Comparison of ENCODE assay signal across 24 cellular contexts in the genomic region with DNA sequence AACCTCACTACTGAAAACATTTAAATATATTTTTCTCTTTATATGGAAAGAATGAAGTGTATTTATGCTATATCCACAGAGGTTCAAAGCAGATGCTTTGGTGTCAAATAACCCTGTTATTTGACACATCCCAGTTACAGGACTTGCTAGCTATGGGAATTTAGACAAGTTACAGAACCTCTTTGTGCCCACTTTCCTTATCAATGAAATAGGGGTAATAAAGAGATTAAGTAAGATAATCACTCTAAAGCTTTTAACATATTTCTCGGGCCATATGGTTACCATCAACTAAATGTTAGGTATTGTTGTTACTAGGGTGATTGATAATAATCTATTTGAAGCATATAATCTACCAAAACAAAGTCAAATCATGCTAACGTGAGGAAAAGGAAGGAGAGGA.
DNase-seq lines count a peak whose midpoint lies in the region; TF ChIP-seq lines count a peak whose summit lies in the region.
"Had no signal": no experiment of that assay in that cellular context is flagged by ENCODE, and none has a peak within 500 bp of the region (broad histone marks: within the 10 kb centered on the region; RNA-seq: fewer than 3 reads in every experiment).

No MANE protein-coding gene starts in this region.

- H3K4ac ChIP-seq in mesenchymal stem cell (ENCODE audit: low read depth in 1 of 2, low read length in 2 of 2) = no peak overlapping the region

- no peak overlapping the region for H3K18ac ChIP-seq in mesenchymal stem cell (ENCODE audit: low read depth in 1 of 2, low read length in 2 of 2)

- peak; percentile 48 for DNase-seq in A673 (ENCODE audit: low spot score)
- peak; percentile 33 for DNase-seq in NCI-H1048 (lab: John Stamatoyannopoulos, UW)
- peak; percentile 74 for DNase-seq in NCI-H82 treated with DMSO at 0.1 percent for 48 hours (lab: John Stamatoyannopoulos, UW; ENCODE audit: unreplicated experiment)
- DNase-seq in mesenchymal stem cell = peak; percentile 42
- DNase-seq in hypothalamus (lab: John Stamatoyannopoulos, UW) = no peak
- no peak for DNase-seq in amygdala (lab: John Stamatoyannopoulos, UW)
- DNase-seq in iPS-NIHi7 (ENCODE audit: extremely low spot score) = no peak
- DNase-seq in stimulated activated CD8-positive, alpha-beta memory T cell treated with anti-CD3 and anti-CD28 coated beads, Interleukin-4, amount 100 ng/mL, for 48 hours = no peak
- DNase-seq: 8988T; CD4-positive, CD25-positive, alpha-beta regulatory T cell; DMS53; GM23248; H9; IMR-90; KG1; MM.1S; NCI-H1694; NCI-H2081; NCI-H345; NCI-H526; SHP77; SW 1271 had no signal

- H3K9ac ChIP-seq in mesenchymal stem cell (ENCODE audit: low read length) = no peak overlapping the region
- H3K9ac ChIP-seq: BLaER1, GM23248 had no signal

- H3K23ac ChIP-seq in mesenchymal stem cell (ENCODE audit: low read length in 2 of 2) = no peak overlapping the region

- H2BK15ac ChIP-seq in mesenchymal stem cell (ENCODE audit: low read depth, poor library complexity, severe bottlenecking) = no peak overlapping the region

- no peaks in the 10 kb centered on the region for H3K27me3 ChIP-seq in A673 (replicated peaks; ENCODE audit: insufficient read depth, low read depth, low read length, poor library complexity)
- H3K27me3 ChIP-seq in mesenchymal stem cell (ENCODE audit: control insufficient read depth in 1 of 2, insufficient read depth in 1 of 2, low read length in 2 of 2) = no peaks in the 10 kb centered on the region
- H3K27me3 ChIP-seq: BLaER1 had no signal

- POLR2A ChIA-PET in A673 (lab: Charles Lee; ENCODE audit: low non-redundant PET) = no interaction called here

- H3K9me3 ChIP-seq in A673 (ENCODE audit: low read depth, low read length, poor library complexity, severe bottlenecking) (no peaks in the 10 kb centered on the region), mesenchymal stem cell (ENCODE audit: control insufficient read depth, low read length) (no peaks in the 10 kb centered on the region)
- H3K9me3 ChIP-seq: BLaER1 had no signal

- intact Hi-C loops in A673 (cut with micrococcal nuclease; ENCODE audit: unreplicated experiment) = no loop called here

- H2BK120ac ChIP-seq in mesenchymal stem cell (ENCODE audit: low read depth, low read length) = no peak overlapping the region

- BruUV-seq in A673 (replicated peaks; lab: Mats Ljungman, UMichigan) = no TSS peak

- H2BK5ac ChIP-seq in mesenchymal stem cell (ENCODE audit: low read depth, low read length, poor library complexity, severe bottlenecking) = no peak overlapping the region

- no peak overlapping the region for H2AFZ ChIP-seq in mesenchymal stem cell (ENCODE audit: low read depth, low read length)
- H2AFZ ChIP-seq: GM23248 had no signal

- H3K27ac ChIP-seq in A673 (ENCODE audit: low read depth, low read length, poor library complexity, severe bottlenecking) = no peak overlapping the region
- no peak overlapping the region for H3K27ac ChIP-seq in mesenchymal stem cell (ENCODE audit: low read length, poor library complexity, severe bottlenecking)
- H3K27ac ChIP-seq: BLaER1, GM23248, RWPE1 had no signal

- CTCF ChIA-PET in A673 (lab: Charles Lee) = no interaction called here

- no CpG with 5 or more reads among the region's 2 CpGs for WGBS in mesenchymal stem cell

- no peak overlapping the region for H4K8ac ChIP-seq in mesenchymal stem cell (ENCODE audit: low read length)

- no peak overlapping the region for H2AK5ac ChIP-seq in mesenchymal stem cell (ENCODE audit: low read length, severe bottlenecking)

- H3K4me2 ChIP-seq in mesenchymal stem cell (ENCODE audit: low read length, poor library complexity, severe bottlenecking) = no peak overlapping the region
- H3K4me2 ChIP-seq: BLaER1 had no signal

- H3K36me3 ChIP-seq in A673 (ENCODE audit: insufficient read depth, low read length, poor library complexity, severe bottlenecking) (no peaks in the 10 kb centered on the region), mesenchymal stem cell (ENCODE audit: control insufficient read depth in 1 of 2, insufficient read depth in 2 of 2, low read depth in 1 of 2, low read length in 2 of 2) (no peaks in the 10 kb centered on the region)
- H3K36me3 ChIP-seq: BLaER1 had no signal

- no peak overlapping the region for H3K14ac ChIP-seq in mesenchymal stem cell (ENCODE audit: low read length in 2 of 2)

- no peak overlapping the region for H2BK12ac ChIP-seq in mesenchymal stem cell (ENCODE audit: low read length in 2 of 2)

- H4K91ac ChIP-seq in mesenchymal stem cell (ENCODE audit: low read length) = no peak overlapping the region

- H3K4me3 ChIP-seq in A673 (ENCODE audit: low read depth, low read length, poor library complexity, severe bottlenecking) = no peak overlapping the region
- H3K4me3 ChIP-seq in mesenchymal stem cell (ENCODE audit: insufficient read depth in 1 of 2, low read depth in 1 of 2, low read length in 2 of 2) = no peak overlapping the region
- H3K4me3 ChIP-seq: BLaER1, GM23248 had no signal

- H3K4me1 ChIP-seq in A673 (ENCODE audit: insufficient read depth, low read length, poor library complexity, severe bottlenecking) (peaks cover 16% of the 10 kb centered on the region), mesenchymal stem cell (ENCODE audit: control insufficient read depth, insufficient read depth, low read depth, low read length) (no peaks in the 10 kb centered on the region)
- H3K4me1 ChIP-seq: BLaER1 had no signal

- TF ChIP-seq CTCF in A673 (conservative IDR thresholded peaks at IDR 0.05; ENCODE audit: low read depth, low read length) = no peak

- H3K79me1 ChIP-seq in mesenchymal stem cell (replicated peaks; ENCODE audit: low read length, poor library complexity, severe bottlenecking) = no peaks in the 10 kb centered on the region

Comparison
In these comparisons a context has a peak if more than half of its experiments do, and no peak if none do; other contexts are left out.
1. DNase-seq: peak in A673 (single experiment), NCI-H1048 (single experiment), NCI-H82 treated with DMSO at 0.1 percent for 48 hours (single experiment) and mesenchymal stem cell (single experiment); none in hypothalamus (0 of 51), amygdala (0 of 56), iPS-NIHi7 (single experiment) and stimulated activated CD8-positive, alpha-beta memory T cell treated with anti-CD3 and anti-CD28 coated beads, Interleukin-4, amount 100 ng/mL, for 48 hours (single experiment).